21 cellular contexts compared by ENCODE assay signal in the genomic region with DNA sequence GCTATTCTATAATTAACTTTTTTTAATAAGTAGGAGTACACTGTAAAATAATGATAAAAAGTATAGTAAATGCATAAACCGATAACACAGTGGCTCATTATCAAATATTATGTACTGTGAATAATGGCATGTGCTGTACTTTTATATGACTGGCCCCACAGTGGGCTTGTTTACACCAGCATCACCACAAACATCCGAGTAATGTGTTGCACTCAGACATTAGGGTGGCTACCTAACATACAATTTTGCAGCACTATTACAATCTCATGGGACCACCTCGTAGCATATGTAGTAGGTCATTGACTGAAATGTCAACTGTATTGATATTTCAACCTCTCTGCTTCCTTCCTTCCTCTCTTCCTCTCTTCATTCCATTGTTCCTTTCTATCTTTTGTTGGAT. TPM values are rescaled to one million over a fixed set of nuclear protein-coding genes. Genes with fewer than 3 reads are reported as not detected.
"Had no signal": no experiment of that assay in that cellular context is flagged by ENCODE, and none has a peak within 500 bp of the region (broad histone marks: within the 10 kb centered on the region; RNA-seq: fewer than 3 reads in every experiment).

No MANE protein-coding gene starts in this region.

- H3K27me3 ChIP-seq: esophagus muscularis mucosa, gastrocnemius medialis, uterus had no signal

- H3K4me3 ChIP-seq: esophagus muscularis mucosa, gastrocnemius medialis, heart right ventricle, mucosa of descending colon, skin epidermis, uterus had no signal

- ATAC-seq: effector memory CD8-positive, alpha-beta T cell; gastrocnemius medialis; heart right ventricle; left lobe of liver; mucosa of descending colon; naive thymus-derived CD8-positive, alpha-beta T cell; sciatic nerve had no signal

- DNase-seq: effector memory CD8-positive, alpha-beta T cell; gastrocnemius medialis; heart right ventricle; hypothalamus; islet precursor cell; mucosa of descending colon; naive thymus-derived CD8-positive, alpha-beta T cell; posterior cingulate gyrus; stimulated activated CD4-positive, alpha-beta T cell treated with anti-CD3 and anti-CD28 coated beads, Interleukin-12 subunit alpha, Interleukin-12 subunit beta, amount 100 ng/mL, for 4 hours; stimulated activated naive CD4-positive, alpha-beta T cell treated with Interleukin-2 at 50 U/mL for 16 hours; uterus had no signal

- H3K27ac ChIP-seq: epithelial cell of prostate, esophagus muscularis mucosa, gastrocnemius medialis, heart right ventricle, neutrophil, skin epidermis, uterus had no signal

- H3K4me1 ChIP-seq: gastrocnemius medialis, heart right ventricle, uterus had no signal

- H3K9me3 ChIP-seq: esophagus muscularis mucosa, gastrocnemius medialis, mucosa of descending colon, neutrophil, uterus had no signal

- H3K36me3 ChIP-seq: esophagus muscularis mucosa, gastrocnemius medialis, heart right ventricle, neutrophil, uterus had no signal

RNA-seq across cellular contexts. Expression of gene TBX4, which starts 51.7 kb away (rescaled TPM):
- total RNA-seq: esophagus muscularis mucosa; fibroblast of villous mesenchyme; gastrocnemius medialis; heart right ventricle; left lobe of liver; mucosa of descending colon; naive thymus-derived CD8-positive, alpha-beta T cell; osteocyte; pulmonary artery endothelial cell; sciatic nerve; uterus had no signal
- polyA plus RNA-seq: naive thymus-derived CD8-positive, alpha-beta T cell; neural cell had no signal
